ENCODE assay signal across 8 cellular contexts in the genomic region with DNA sequence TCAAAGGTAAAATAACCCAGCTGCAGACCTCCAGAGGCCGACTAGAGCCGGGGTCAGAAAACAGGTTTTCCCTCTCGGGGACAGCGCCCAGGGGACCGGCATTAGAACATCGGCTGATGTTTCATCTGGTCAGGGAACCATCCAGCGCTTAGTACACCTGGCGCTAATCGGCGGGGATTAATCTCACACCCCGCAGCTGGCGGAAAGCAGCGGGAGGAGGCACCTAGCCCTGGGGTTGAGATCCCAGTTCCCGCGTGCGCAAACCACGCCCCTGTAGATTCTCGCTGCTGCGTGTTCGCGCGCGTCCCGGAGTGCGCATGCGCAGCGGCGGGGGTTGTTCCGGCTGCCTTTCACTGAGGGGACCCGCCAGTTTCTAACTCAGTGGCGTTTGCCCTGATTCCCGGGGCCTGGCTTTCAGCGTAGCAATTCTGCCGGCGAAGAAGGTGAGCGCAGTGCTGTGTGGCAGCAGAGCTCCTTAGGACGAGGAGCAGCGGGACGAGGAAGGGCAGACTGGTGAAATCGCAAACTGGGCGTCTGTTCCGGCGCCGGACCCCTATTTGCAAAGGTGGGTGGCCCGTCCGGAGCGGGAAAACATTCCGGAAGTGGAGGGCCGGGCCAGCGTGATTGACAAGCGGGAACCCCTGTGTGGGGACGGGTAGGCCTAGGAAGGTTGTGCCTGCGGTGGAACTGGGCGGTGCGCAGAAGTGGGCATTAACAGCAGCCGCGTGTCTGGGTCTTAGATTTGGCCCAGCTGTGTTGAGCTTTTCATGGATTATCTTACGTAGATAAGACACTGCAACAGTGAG. TPM values are rescaled to one million over a fixed set of nuclear protein-coding genes. Genes with fewer than 3 reads are reported as not detected.
DNase-seq lines count a peak whose midpoint lies in the region; ATAC-seq, FAIRE-seq and TF ChIP-seq lines count a peak whose summit lies in the region.
"Not testable (repeated sequence)": the region's sequence is repeated elsewhere in the genome, so short reads cannot be mapped to it uniquely, and the experiment has no call there.

Gene DDX11 (plus strand): TSS at position 334 of the 806 bp plus-strand sequence. CDS start 4,534 bp downstream, outside the sequence.

- H3K27me3 ChIP-seq in OCI-LY3 (ENCODE audit: low read depth, low read length): not testable (repeated sequence)

- FAIRE-seq in D721Med (lab: Jason Lieb, UNC): not testable (repeated sequence)

- peak within 1 kb of the TSS; percentile 79 for H3K9ac ChIP-seq in OCI-LY3 (ENCODE audit: low read length)

- TF ChIP-seq CTCF in D721Med (IDR thresholded peaks at IDR 0.05; ENCODE audit: insufficient read depth, missing control alignments); OCI-LY3 (IDR thresholded peaks at IDR 0.05; ENCODE audit: low read depth, low read length); epithelial cell of esophagus (IDR thresholded peaks at IDR 0.05; ENCODE audit: insufficient read depth, low read depth, low read length, missing control alignments): not testable (repeated sequence)

- H3K9me3 ChIP-seq in OCI-LY3 (ENCODE audit: insufficient read depth, low read length): not testable (repeated sequence)

- H4K20me1 ChIP-seq in OCI-LY3 (ENCODE audit: insufficient read depth, low read length): not testable (repeated sequence)

- H3K4me3 ChIP-seq in OCI-LY3 (ENCODE audit: low read length): peak within 1 kb of the TSS; percentile 79
- peak within 1 kb of the TSS; percentile 68 for H3K4me3 ChIP-seq in epithelial cell of esophagus (ENCODE audit: low read length)

- peak within 1 kb of the TSS; percentile 72 for H3K4me2 ChIP-seq in OCI-LY3 (ENCODE audit: low read length)

- H3K36me3 ChIP-seq in OCI-LY3 (replicated peaks; ENCODE audit: low read depth, low read length): not testable (repeated sequence)

- DNase-seq in D721Med (ENCODE audit: insufficient read length, low spot score) (peak; percentile 58), HuH-7 (ENCODE audit: low spot score) (peak; percentile 93), epithelial cell of esophagus (ENCODE audit: low read depth) (peak; percentile 91), mucosa of gallbladder (ENCODE audit: low spot score) (peak; percentile 93)
- DNase-seq in activated CD8-positive, alpha-beta memory T cell treated with anti-CD3 and anti-CD28 coated beads, Interleukin-2, amount 50 U/mL, for 48 hours: peak; percentile 94
- peak; percentile 95 for DNase-seq in stimulated activated CD8-positive, alpha-beta memory T cell treated with anti-CD3 and anti-CD28 coated beads, Interleukin-4, amount 100 ng/mL, for 24 hours (ENCODE audit: low read depth)

- H3K4me1 ChIP-seq in OCI-LY3 (ENCODE audit: low read length): not testable (repeated sequence)

- peak within 1 kb of the TSS; percentile 2; the same call in 1 of the 2 replicates for H2AFZ ChIP-seq in OCI-LY3 (ENCODE audit: low read depth, low read length)

- peaks cover 37% of the 10 kb centered on the region for H3K79me2 ChIP-seq in OCI-LY3 (ENCODE audit: low read length)

- ATAC-seq in GM21526 (IDR thresholded peaks at IDR 0.05; ENCODE audit: low FRiP score, unreplicated experiment): peak; percentile 93

- peak within 1 kb of the TSS; percentile 78 for H3K27ac ChIP-seq in OCI-LY3 (ENCODE audit: low read length)

RNA-seq across cellular contexts. Expression of gene DDX11, which starts in this region (rescaled TPM):
- total RNA-seq in mucosa of gallbladder: 51.0 TPM

Comparison
In these comparisons a context has a peak if more than half of its experiments do, and no peak if none do; other contexts are left out.
1. Peak in every context shown above with its lines: DNase-seq, ATAC-seq, H3K4me3 ChIP-seq and H3K27ac ChIP-seq.